8 cellular contexts compared by ENCODE assay signal in genomic region chr6:30556006-30556713, GRCh38. TPM values are rescaled to one million over a fixed set of nuclear protein-coding genes. Genes with fewer than 3 reads are reported as not detected.
DNase-seq lines count a peak whose midpoint lies in the region; FAIRE-seq and TF ChIP-seq lines count a peak whose summit lies in the region.

TSS of gene GNL1 (minus strand) at chr6:30556489. CDS start at chr6:30556203, 286 bp downstream.

- peaks cover 38% of the 10 kb centered on the region for H3K36me3 Mint-ChIP-seq in activated naive CD4-positive, alpha-beta T cell treated with anti-CD3 and anti-CD28 coated beads for 36 hours (ENCODE audit: low read depth)

- WGBS in suprapubic skin, result under 1% methylated on average over 22 of the region's 67 CpGs

- peaks cover 20 to 53% of the 10 kb centered on the region in 2 experiments; a peak in 2 of 3 replicates for H3K36me3 ChIP-seq in HEK293 (ENCODE audit: control insufficient read depth in 2 of 2, insufficient read depth in 1 of 2, low read length in 2 of 2)
- peaks cover 30% of the 10 kb centered on the region for H3K36me3 ChIP-seq in suprapubic skin

- no peak for FAIRE-seq in frontal cortex (lab: Jason Lieb, UNC)

- H3K9me3 ChIP-seq in HEK293 (ENCODE audit: control insufficient read depth, insufficient read depth, low read depth, low read length) (no peaks in the 10 kb centered on the region), suprapubic skin (no peaks in the 10 kb centered on the region)

- no peak for TF ChIP-seq EP300 in suprapubic skin (IDR thresholded peaks at IDR 0.05)

- H3K4me1 ChIP-seq in HEK293 (ENCODE audit: control insufficient read depth, insufficient read depth, low read length) (0 out of 2 replicates have a peak, but pooled peaks cover 3% of the 10 kb centered on the region), suprapubic skin (peaks cover 29% of the 10 kb centered on the region)

- H3K27me3 Mint-ChIP-seq in activated naive CD4-positive, alpha-beta T cell treated with anti-CD3 and anti-CD28 coated beads for 36 hours (ENCODE audit: low read depth), result no peaks in the 10 kb centered on the region

- POLR2A ChIA-PET in HEK293 (lab: Yijun Ruan, JAX), result interaction anchor here (0.5 to 4.1 kb wide), 14 partner anchors 9 to 1959 kb away, joined by 3 to 41 read pairs (median 4); partner anchors contain the start of genes ABCF1, DHX16, MRPS18B and PPP1R10

- peak; percentile 62 for TF ChIP-seq CTCF in HEK293 (tag by site-specific recombination; IDR thresholded peaks at IDR 0.05)
- TF ChIP-seq CTCF in suprapubic skin (IDR thresholded peaks at IDR 0.05), result no peak

- H3K9me3 Mint-ChIP-seq in activated naive CD4-positive, alpha-beta T cell treated with anti-CD3 and anti-CD28 coated beads for 36 hours, result no peaks in the 10 kb centered on the region

- H3K4me3 Mint-ChIP-seq in activated naive CD4-positive, alpha-beta T cell treated with anti-CD3 and anti-CD28 coated beads for 36 hours, result peak within 1 kb of the TSS; percentile 99

- no peaks in the 10 kb centered on the region for H3K27me3 ChIP-seq in suprapubic skin

- H3K4me1 Mint-ChIP-seq in activated naive CD4-positive, alpha-beta T cell treated with anti-CD3 and anti-CD28 coated beads for 36 hours (ENCODE audit: low read depth), result peaks cover 38% of the 10 kb centered on the region

- peak within 1 kb of the TSS; percentile 100 for H3K27ac Mint-ChIP-seq in activated naive CD4-positive, alpha-beta T cell treated with anti-CD3 and anti-CD28 coated beads for 36 hours

- peak; percentile 83 for DNase-seq in GDM1 (lab: John Stamatoyannopoulos, UW)
- DNase-seq in MV-4-11 (lab: John Stamatoyannopoulos, UW), result peak; percentile 76
- peak; percentile 86 for DNase-seq in SK-N-DZ (ENCODE audit: low spot score)
- peak; percentile 100 for DNase-seq in activated naive CD4-positive, alpha-beta T cell treated with anti-CD3 and anti-CD28 coated beads for 36 hours
- DNase-seq in frontal cortex (ENCODE audit: low spot score in 2 of 2), result peak; percentile 81 to 89
- DNase-seq in nucleus accumbens (lab: John Stamatoyannopoulos, UW), result peak; percentile 48 to 95 (median 87)
- peak; percentile 98 for DNase-seq in suprapubic skin (ENCODE audit: low spot score in 2 of 2)

- peak; percentile 4 to 58 for TF ChIP-seq POLR2A in suprapubic skin (IDR thresholded peaks at IDR 0.05)

- intact Hi-C loops in activated naive CD4-positive, alpha-beta T cell treated with anti-CD3 and anti-CD28 coated beads for 36 hours (cut with micrococcal nuclease), result loop anchor here (1.0 to 10.0 kb wide), 13 partner anchors 15 to 491 kb away; partner anchors contain the start of genes ABCF1, HLA-E, MDC1 and MRPS18B

- CTCF ChIA-PET in HEK293 (lab: Yijun Ruan, JAX), result interaction anchor here (0.6 to 9.2 kb wide), 4 partner anchors 13 to 116 kb away, joined by 3 to 175 read pairs (median 5); partner anchors contain the start of genes ABCF1 and DHX16
- CTCF ChIA-PET in activated naive CD4-positive, alpha-beta T cell treated with anti-CD3 and anti-CD28 coated beads for 36 hours (lab: Charles Lee), result interaction anchor here (0.6 to 6.3 kb wide), 5 partner anchors 13 to 103 kb away, joined by 3 to 70 read pairs (median 4); no protein-coding TSS in a partner anchor

- H3K4me3 ChIP-seq in HEK293 (ENCODE audit: low read depth, low read length) (peak within 1 kb of the TSS; percentile 86), suprapubic skin (peak within 1 kb of the TSS; percentile 85)

- peak within 1 kb of the TSS; percentile 74 for H3K27ac ChIP-seq in HEK293 (ENCODE audit: extremely low read depth, low read depth, low read length)
- peak within 1 kb of the TSS; percentile 96 for H3K27ac ChIP-seq in suprapubic skin

TF ChIP-seq in HEK293, 187 proteins besides CTCF, POLR2A, EP300 and RAD21 (continues in another document):
- TF ChIP-seq ZFP3 (tag by site-specific recombination; IDR thresholded peaks at IDR 0.05; ENCODE audit: low read depth), result no peak
- TF ChIP-seq KLF16 (tag by site-specific recombination; IDR thresholded peaks at IDR 0.05), result no peak; the same call in 1 of the 2 replicates
- TF ChIP-seq ZNF324 (tag by site-specific recombination; IDR thresholded peaks at IDR 0.05), result peak; percentile 79; the same call in 1 of the 2 replicates
- TF ChIP-seq ZNF211 (tag by site-specific recombination; IDR thresholded peaks at IDR 0.05; ENCODE audit: low read depth), result no peak
- TF ChIP-seq ZNF792 (tag by site-specific recombination; IDR thresholded peaks at IDR 0.05), result no peak
- peak; percentile 62; the same call in 1 of the 2 replicates for TF ChIP-seq ZNF391 (tag by site-specific recombination; IDR thresholded peaks at IDR 0.05; ENCODE audit: borderline replicate concordance, low read depth)
- peak; percentile 98 for TF ChIP-seq ZNF629 (tag by site-specific recombination; IDR thresholded peaks at IDR 0.05)
- no peak for TF ChIP-seq ZNF449 (tag by site-specific recombination; IDR thresholded peaks at IDR 0.05)
- TF ChIP-seq ZNF843 (tag by site-specific recombination; IDR thresholded peaks at IDR 0.05), result no peak; the same call in 1 of the 2 replicates
- no peak for TF ChIP-seq ZBTB6 (tag by site-specific recombination; IDR thresholded peaks at IDR 0.05)
- no peak for TF ChIP-seq ZNF26 (tag by site-specific recombination; IDR thresholded peaks at IDR 0.05)
- TF ChIP-seq ZNF394 (tag by site-specific recombination; IDR thresholded peaks at IDR 0.05; ENCODE audit: borderline replicate concordance), result 0 out of 2 replicates have a peak, but pooled peaks have one; percentile 9
- TF ChIP-seq ZNF830 (tag by site-specific recombination; IDR thresholded peaks at IDR 0.05; ENCODE audit: low read depth), result no peak
- no peak for TF ChIP-seq SALL2 (tag by site-specific recombination; IDR thresholded peaks at IDR 0.05; ENCODE audit: borderline replicate concordance)
- TF ChIP-seq ZBTB8A (tag by site-specific recombination; IDR thresholded peaks at IDR 0.05), result peak; percentile 76
- TF ChIP-seq ZNF426 (tag by site-specific recombination; IDR thresholded peaks at IDR 0.05), result no peak
- TF ChIP-seq ZNF133 (tag by site-specific recombination; IDR thresholded peaks at IDR 0.05), result no peak
- TF ChIP-seq ZNF692 (tag by site-specific recombination; IDR thresholded peaks at IDR 0.05), result peak; percentile 89
- no peak for TF ChIP-seq ZSCAN4 (tag by site-specific recombination; IDR thresholded peaks at IDR 0.05)

RNA-seq across cellular contexts. Expression of gene GNL1, which starts in this region (rescaled TPM):
- 23.3 and 31.5 TPM in 2 replicates for polyA plus RNA-seq in SK-N-DZ (2014; cell fraction: cytosol; rRNA removed)
- polyA plus RNA-seq in SK-N-DZ (2014; cell fraction: nucleus; rRNA removed), result 31.3 and 37.6 TPM in 2 replicates
- 10 to 100 TPM; 78.2 to 82.1 TPM for total RNA-seq in activated naive CD4-positive, alpha-beta T cell treated with anti-CD3 and anti-CD28 coated beads for 36 hours
- 28.1 TPM for total RNA-seq in frontal cortex
- 10 to 100 TPM; 33.9 to 58.9 (median 38.9) TPM for total RNA-seq in suprapubic skin

Comparison
In these comparisons a context has a peak if more than half of its experiments do, and no peak if none do; other contexts are left out.
1. Peak in every context shown above with its lines: DNase-seq, H3K4me3 ChIP-seq and H3K27ac ChIP-seq.